Comparison of ENCODE assay signal across 15 cellular contexts in the genomic region with DNA sequence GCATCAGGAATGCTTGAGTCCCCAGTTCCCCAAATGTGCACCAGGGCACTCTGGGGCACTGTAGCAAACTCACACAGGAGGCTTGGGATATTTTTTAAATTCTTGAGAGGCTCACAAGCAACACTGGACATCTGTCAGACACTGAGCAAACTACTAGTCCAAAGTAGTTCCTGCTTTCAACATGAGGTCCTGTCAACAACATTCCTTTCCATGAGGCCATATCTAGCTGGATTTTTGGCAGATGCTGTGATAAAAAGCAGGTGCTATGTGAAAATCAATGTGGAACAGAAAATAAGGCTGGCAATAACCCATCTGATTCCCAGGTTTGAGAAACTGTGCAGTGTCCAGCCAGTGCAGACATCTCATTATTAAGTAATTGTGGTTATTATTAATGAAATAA. TPM values are rescaled to one million over a fixed set of nuclear protein-coding genes. Genes with fewer than 3 reads are reported as not detected.
A peak's percentile ranks its signal among the peaks of the same experiment; 100 is the strongest.
DNase-seq lines count a peak whose midpoint lies in the region; ATAC-seq, FAIRE-seq and TF ChIP-seq lines count a peak whose summit lies in the region.
"Had no signal": no experiment of that assay in that cellular context is flagged by ENCODE, and none has a peak within 500 bp of the region (broad histone marks: within the 10 kb centered on the region; RNA-seq: fewer than 3 reads in every experiment).

No MANE protein-coding gene starts in this region.

- ATAC-seq in pancreas, result peak; percentile 56 to 84 (median 74)
- ATAC-seq in HG03439 (IDR thresholded peaks at IDR 0.05; ENCODE audit: unreplicated experiment), result no peak
- ATAC-seq: activated naive CD8-positive, alpha-beta T cell treated with anti-CD3 and anti-CD28 coated beads, Interleukin-2, amount 50 U/mL, for 24 hours; T-helper 17 cell had no signal

- intact Hi-C loops in ascending aorta (cut with DNase I) (no loop called here), pancreas (cut with DNase I) (no loop called here)

- H3K4me3 Mint-ChIP-seq in glutamatergic neuron (ENCODE audit: unreplicated experiment), result no peak overlapping the region
- H3K4me3 Mint-ChIP-seq: activated naive CD8-positive, alpha-beta T cell treated with anti-CD3 and anti-CD28 coated beads, Interleukin-2, amount 50 U/mL, for 24 hours; CD14-positive monocyte; T-helper 17 cell had no signal

- H3K4me1 ChIP-seq in ascending aorta (peaks cover 2 to 32% of the 10 kb centered on the region in 2 donors), pancreas (peaks cover 0 to 15% (median 7%) of the 10 kb centered on the region in 3 donors)

- no peak overlapping the region for H3K4me3 ChIP-seq in ascending aorta
- no peak overlapping the region for H3K4me3 ChIP-seq in pancreas
- no peak overlapping the region for H3K4me3 ChIP-seq in MG63
- H3K4me3 ChIP-seq: testis had no signal

- DNase-seq in EH (ENCODE audit: low read depth) (peak; percentile 80), ascending aorta (ENCODE audit: low spot score in 2 of 2) (no peak), glutamatergic neuron (no peak), pancreas (no peak), MG63 (no peak), Kasumi-1 (lab: John Stamatoyannopoulos, UW) (no peak), NOMO-1 (lab: John Stamatoyannopoulos, UW; ENCODE audit: unreplicated experiment in 2 of 2) (no peak)
- DNase-seq: activated CD8-positive, alpha-beta memory T cell treated with anti-CD3 and anti-CD28 coated beads for 24 hours; activated naive CD8-positive, alpha-beta T cell treated with anti-CD3 and anti-CD28 coated beads, Interleukin-2, amount 50 U/mL, for 24 hours; NCI-H187 treated with DMSO at 0.1 percent for 48 hours; nucleus accumbens; T-helper 17 cell; testis had no signal

- H3K27me3 ChIP-seq in ascending aorta (no peaks in the 10 kb centered on the region), pancreas (no peaks in the 10 kb centered on the region), MG63 (no peaks in the 10 kb centered on the region)
- H3K27me3 ChIP-seq: testis had no signal

- H3K9me3 Mint-ChIP-seq in glutamatergic neuron (ENCODE audit: unreplicated experiment), result peaks cover 8% of the 10 kb centered on the region

- FAIRE-seq in pancreas (lab: Jason Lieb, UNC), result no peak

- H3K36me3 Mint-ChIP-seq in glutamatergic neuron (ENCODE audit: unreplicated experiment), result peaks cover 18% of the 10 kb centered on the region

- peak overlapping the region; percentile 66 for H3K27ac Mint-ChIP-seq in glutamatergic neuron (ENCODE audit: unreplicated experiment)
- H3K27ac Mint-ChIP-seq: activated naive CD8-positive, alpha-beta T cell treated with anti-CD3 and anti-CD28 coated beads, Interleukin-2, amount 50 U/mL, for 24 hours; CD14-positive monocyte; T-helper 17 cell had no signal

- H3K4me1 Mint-ChIP-seq in glutamatergic neuron (ENCODE audit: low read depth, unreplicated experiment), result peaks cover 34% of the 10 kb centered on the region
- H3K4me1 Mint-ChIP-seq: activated naive CD8-positive, alpha-beta T cell treated with anti-CD3 and anti-CD28 coated beads, Interleukin-2, amount 50 U/mL, for 24 hours; CD14-positive monocyte had no signal

- no peaks in the 10 kb centered on the region for H3K9me3 ChIP-seq in ascending aorta
- no peaks in the 10 kb centered on the region for H3K9me3 ChIP-seq in pancreas
- peaks cover 28% of the 10 kb centered on the region for H3K9me3 ChIP-seq in MG63
- H3K9me3 ChIP-seq: testis had no signal

- H3K27ac ChIP-seq in ascending aorta (peak overlapping the region; percentile 62 to 65), pancreas (peak overlapping the region in 3 of 4 donors; percentile 0 to 56 (median 22))
- H3K27ac ChIP-seq: testis had no signal

- peaks cover 6% of the 10 kb centered on the region for H3K27me3 Mint-ChIP-seq in glutamatergic neuron (ENCODE audit: unreplicated experiment)

- TF ChIP-seq CTCF in ascending aorta (IDR thresholded peaks at IDR 0.05) (no peak), glutamatergic neuron (IDR thresholded peaks at IDR 0.05; ENCODE audit: partially characterized antibody, unreplicated experiment) (no peak), pancreas (IDR thresholded peaks at IDR 0.05) (no peak)

- H3K36me3 ChIP-seq in ascending aorta (no peaks in the 10 kb centered on the region), pancreas (no peaks in the 10 kb centered on the region), MG63 (peaks cover 75% of the 10 kb centered on the region)

RNA-seq across cellular contexts. Expression of gene STARD13, which starts 50.5 kb away (rescaled TPM):
- 34.6 TPM for total RNA-seq in ascending aorta
- 36.4 TPM for total RNA-seq in glutamatergic neuron (ENCODE audit: unreplicated experiment)
- 10 to 100 TPM; 16.0 to 29.4 (median 19.9) TPM for total RNA-seq in pancreas
- polyA plus RNA-seq in pancreas, result 1 to 10 TPM; 7.8 to 9.7 TPM
- total RNA-seq in MG63 (2014; rRNA removed; shearing (Covaris generic); ENCODE audit: low replicate concordance), result 16.4 and 19.2 TPM in 2 replicates
- total RNA-seq: T-helper 17 cell had no signal
